Comparison of ENCODE assay signal across 9 cellular contexts in the genomic region with DNA sequence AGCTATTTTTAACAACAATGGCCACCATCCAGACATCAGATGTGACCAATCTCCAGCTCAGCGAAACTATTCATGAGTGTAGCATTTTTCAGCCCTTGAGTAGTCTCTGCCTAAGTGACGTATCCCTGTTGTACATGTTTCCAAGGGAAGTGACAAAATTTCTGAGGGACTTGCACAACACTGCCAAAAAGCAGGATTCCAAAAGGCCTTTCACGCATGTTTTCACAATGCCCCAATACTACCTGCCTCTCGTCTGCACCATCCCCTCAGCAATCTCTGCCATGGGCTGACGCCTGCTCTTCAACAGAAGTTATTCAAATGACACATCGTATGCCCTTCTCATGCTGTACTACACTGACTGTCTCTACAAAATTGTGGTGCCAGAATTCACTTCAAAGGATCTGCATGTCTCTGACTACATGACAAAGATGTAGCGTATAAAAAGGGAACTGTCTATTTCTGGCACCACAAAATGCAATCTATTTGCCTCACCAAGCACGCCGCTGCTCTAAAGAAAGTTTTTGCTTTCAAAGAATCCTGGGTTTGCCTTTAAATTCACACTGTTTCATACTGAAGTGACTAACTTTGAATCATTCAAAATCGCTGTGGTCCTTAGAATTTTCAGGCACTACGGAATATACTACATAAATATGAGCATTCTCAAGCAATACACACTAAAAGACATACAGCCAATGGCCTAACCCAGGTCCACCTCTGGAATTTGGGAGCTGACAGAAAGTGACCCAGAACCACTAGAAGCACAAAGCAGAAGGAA. TPM values are rescaled to one million over a fixed set of nuclear protein-coding genes. Genes with fewer than 3 reads are reported as not detected.
DNase-seq lines count a peak whose midpoint lies in the region; ATAC-seq and TF ChIP-seq lines count a peak whose summit lies in the region.
"Had no signal": no experiment of that assay in that cellular context is flagged by ENCODE, and none has a peak within 500 bp of the region (broad histone marks: within the 10 kb centered on the region; RNA-seq: fewer than 3 reads in every experiment).

No MANE protein-coding gene starts in this region.

- H3K36me3 Mint-ChIP-seq in activated CD8-positive, alpha-beta T cell treated with anti-CD3 and anti-CD28 coated beads for 36 hours (ENCODE audit: low read depth) = peaks cover 36% of the 10 kb centered on the region
- peaks cover 25% of the 10 kb centered on the region for H3K36me3 Mint-ChIP-seq in activated CD8-positive, alpha-beta T cell treated with anti-CD3 and anti-CD28 coated beads, Interleukin-2, amount 10 ng/mL, durations not matched to agents 7 days and 5 days (ENCODE audit: low read depth)
- peaks cover 6% of the 10 kb centered on the region for H3K36me3 Mint-ChIP-seq in activated naive CD8-positive, alpha-beta T cell

- H3K9me3 ChIP-seq in left ventricle myocardium inferior (replicated peaks) = no peaks in the 10 kb centered on the region
- H3K9me3 ChIP-seq in effector memory CD4-positive, alpha-beta T cell (ENCODE audit: control insufficient read depth, low read length) = no peaks in the 10 kb centered on the region

- CTCF ChIA-PET in activated CD8-positive, alpha-beta T cell treated with anti-CD3 and anti-CD28 coated beads for 36 hours (lab: Charles Lee) = interaction anchor here (1.0 to 2.0 kb wide), 5 partner anchors 11 to 142 kb away, joined by 4 to 8 read pairs (median 5); partner anchors contain the start of gene JAK1
- CTCF ChIA-PET in activated CD8-positive, alpha-beta T cell treated with anti-CD3 and anti-CD28 coated beads, Interleukin-2, amount 10 ng/mL, durations not matched to agents 7 days and 5 days (lab: Charles Lee) = no interaction called here

- TF ChIP-seq CTCF in activated CD8-positive, alpha-beta T cell treated with anti-CD3 and anti-CD28 coated beads for 36 hours (IDR thresholded peaks at IDR 0.05) = no peak
- TF ChIP-seq CTCF in left ventricle myocardium inferior (IDR thresholded peaks at IDR 0.05; ENCODE audit: borderline replicate concordance) = no peak

- H3K27ac ChIP-seq in left ventricle myocardium inferior (replicated peaks) = peak overlapping the region; percentile 85
- H3K27ac ChIP-seq in effector memory CD4-positive, alpha-beta T cell (ENCODE audit: insufficient read depth, low read length, poor library complexity, severe bottlenecking) = no peak overlapping the region

- POLR2A ChIA-PET in activated CD8-positive, alpha-beta T cell treated with anti-CD3 and anti-CD28 coated beads for 36 hours (lab: Charles Lee) = interaction anchor here (0.5 to 1.5 kb wide), 6 partner anchors 10 to 30 kb away, joined by 3 to 9 read pairs (median 4); no protein-coding TSS in a partner anchor
- POLR2A ChIA-PET in activated CD8-positive, alpha-beta T cell treated with anti-CD3 and anti-CD28 coated beads, Interleukin-2, amount 10 ng/mL, durations not matched to agents 7 days and 5 days (lab: Charles Lee) = interaction anchor here (0.6 kb wide), 1 partner anchor 10 kb away, joined by 5 read pairs; no protein-coding TSS in a partner anchor

- H3K27me3 Mint-ChIP-seq in activated CD8-positive, alpha-beta T cell treated with anti-CD3 and anti-CD28 coated beads for 36 hours = no peaks in the 10 kb centered on the region
- no peaks in the 10 kb centered on the region for H3K27me3 Mint-ChIP-seq in activated CD8-positive, alpha-beta T cell treated with anti-CD3 and anti-CD28 coated beads, Interleukin-2, amount 10 ng/mL, durations not matched to agents 7 days and 5 days (ENCODE audit: low read depth)
- H3K27me3 Mint-ChIP-seq in activated naive CD8-positive, alpha-beta T cell = no peaks in the 10 kb centered on the region
- H3K27me3 Mint-ChIP-seq in stimulated activated naive CD8-positive, alpha-beta T cell treated with anti-CD3 and anti-CD28 coated beads, Interleukin-15, amount 100 ng/mL, for 72 hours = no peaks in the 10 kb centered on the region

- H3K9me3 Mint-ChIP-seq in activated CD8-positive, alpha-beta T cell treated with anti-CD3 and anti-CD28 coated beads for 36 hours = peaks cover 15% of the 10 kb centered on the region
- no peaks in the 10 kb centered on the region for H3K9me3 Mint-ChIP-seq in activated CD8-positive, alpha-beta T cell treated with anti-CD3 and anti-CD28 coated beads, Interleukin-2, amount 10 ng/mL, durations not matched to agents 7 days and 5 days (ENCODE audit: insufficient read depth)
- H3K9me3 Mint-ChIP-seq in activated naive CD8-positive, alpha-beta T cell (ENCODE audit: low read depth) = peaks cover 9% of the 10 kb centered on the region
- H3K9me3 Mint-ChIP-seq in stimulated activated naive CD8-positive, alpha-beta T cell treated with anti-CD3 and anti-CD28 coated beads, Interleukin-15, amount 100 ng/mL, for 72 hours = peaks cover 3 to 16% of the 10 kb centered on the region in 2 donors

- H3K27ac Mint-ChIP-seq in activated CD8-positive, alpha-beta T cell treated with anti-CD3 and anti-CD28 coated beads for 36 hours = peak overlapping the region; percentile 83
- H3K27ac Mint-ChIP-seq in activated CD8-positive, alpha-beta T cell treated with anti-CD3 and anti-CD28 coated beads, Interleukin-2, amount 10 ng/mL, durations not matched to agents 7 days and 5 days = no peak overlapping the region
- H3K27ac Mint-ChIP-seq in activated naive CD8-positive, alpha-beta T cell = peak overlapping the region; percentile 91
- peak overlapping the region; percentile 31 to 59 for H3K27ac Mint-ChIP-seq in stimulated activated naive CD8-positive, alpha-beta T cell treated with anti-CD3 and anti-CD28 coated beads, Interleukin-15, amount 100 ng/mL, for 72 hours

- peaks cover 77% of the 10 kb centered on the region for H3K4me1 Mint-ChIP-seq in activated CD8-positive, alpha-beta T cell treated with anti-CD3 and anti-CD28 coated beads for 36 hours (ENCODE audit: low read depth)
- H3K4me1 Mint-ChIP-seq in activated CD8-positive, alpha-beta T cell treated with anti-CD3 and anti-CD28 coated beads, Interleukin-2, amount 10 ng/mL, durations not matched to agents 7 days and 5 days (ENCODE audit: low read depth) = peaks cover 39% of the 10 kb centered on the region
- peaks cover 75% of the 10 kb centered on the region for H3K4me1 Mint-ChIP-seq in activated naive CD8-positive, alpha-beta T cell (ENCODE audit: low read depth)
- peaks cover 86% of the 10 kb centered on the region for H3K4me1 Mint-ChIP-seq in stimulated activated naive CD8-positive, alpha-beta T cell treated with anti-CD3 and anti-CD28 coated beads, Interleukin-15, amount 100 ng/mL, for 72 hours

- H3K4me3 ChIP-seq in left ventricle myocardium inferior = peak overlapping the region; percentile 32
- no peak overlapping the region for H3K4me3 ChIP-seq in effector memory CD4-positive, alpha-beta T cell (ENCODE audit: insufficient read depth, low read depth, low read length, poor library complexity, severe bottlenecking)

- DNase-seq in activated CD8-positive, alpha-beta T cell treated with anti-CD3 and anti-CD28 coated beads for 36 hours = peak; percentile 55
- DNase-seq in activated CD8-positive, alpha-beta T cell treated with anti-CD3 and anti-CD28 coated beads, Interleukin-2, amount 10 ng/mL, durations not matched to agents 7 days and 5 days = no peak
- no peak for DNase-seq in left ventricle myocardium inferior
- peak in 1 of 2 donors; percentile 31 for DNase-seq in stimulated activated naive CD8-positive, alpha-beta T cell treated with anti-CD3 and anti-CD28 coated beads, Interleukin-15, amount 100 ng/mL, for 72 hours
- DNase-seq in effector memory CD4-positive, alpha-beta T cell = no peak
- no peak for DNase-seq in HPDE6-E6E7 (ENCODE audit: extremely low spot score)
- DNase-seq in NCI-H1694 treated with DMSO at 0.1 percent for 48 hours (lab: John Stamatoyannopoulos, UW) = no peak
- DNase-seq: DND-41 had no signal

- H3K27me3 ChIP-seq in left ventricle myocardium inferior (ENCODE audit: low read depth) = no peaks in the 10 kb centered on the region
- H3K27me3 ChIP-seq in effector memory CD4-positive, alpha-beta T cell (replicated peaks; ENCODE audit: control insufficient read depth, insufficient read depth, low read length, poor library complexity, severe bottlenecking) = no peaks in the 10 kb centered on the region

- intact Hi-C loops in activated CD8-positive, alpha-beta T cell treated with anti-CD3 and anti-CD28 coated beads for 36 hours (cut with micrococcal nuclease) = no loop called here
- intact Hi-C loops in left ventricle myocardium inferior (cut with micrococcal nuclease) = no loop called here

- H3K4me3 Mint-ChIP-seq in activated CD8-positive, alpha-beta T cell treated with anti-CD3 and anti-CD28 coated beads for 36 hours = peak overlapping the region; percentile 22
- no peak overlapping the region for H3K4me3 Mint-ChIP-seq in activated CD8-positive, alpha-beta T cell treated with anti-CD3 and anti-CD28 coated beads, Interleukin-2, amount 10 ng/mL, durations not matched to agents 7 days and 5 days
- peak overlapping the region; percentile 60 for H3K4me3 Mint-ChIP-seq in activated naive CD8-positive, alpha-beta T cell
- H3K4me3 Mint-ChIP-seq in stimulated activated naive CD8-positive, alpha-beta T cell treated with anti-CD3 and anti-CD28 coated beads, Interleukin-15, amount 100 ng/mL, for 72 hours = peak overlapping the region; percentile 63 to 66

- ATAC-seq in activated CD8-positive, alpha-beta T cell treated with anti-CD3 and anti-CD28 coated beads for 36 hours = peak; percentile 93
- ATAC-seq in activated CD8-positive, alpha-beta T cell treated with anti-CD3 and anti-CD28 coated beads, Interleukin-2, amount 10 ng/mL, durations not matched to agents 7 days and 5 days = no peak
- ATAC-seq in stimulated activated naive CD8-positive, alpha-beta T cell treated with anti-CD3 and anti-CD28 coated beads, Interleukin-15, amount 100 ng/mL, for 72 hours = peak; percentile 88

- H3K36me3 ChIP-seq in left ventricle myocardium inferior = no peaks in the 10 kb centered on the region
- no peaks in the 10 kb centered on the region for H3K36me3 ChIP-seq in effector memory CD4-positive, alpha-beta T cell (ENCODE audit: control insufficient read depth, insufficient read depth, low read length)

- peaks cover 62% of the 10 kb centered on the region for H3K4me1 ChIP-seq in left ventricle myocardium inferior
- peaks cover 13% of the 10 kb centered on the region for H3K4me1 ChIP-seq in effector memory CD4-positive, alpha-beta T cell (ENCODE audit: control insufficient read depth, insufficient read depth, low read length, poor library complexity, severe bottlenecking)

RNA-seq across cellular contexts. Expression of gene JAK1, which starts 32.9 kb away (rescaled TPM):
- 100 to 1,000 TPM in 1 of 2 experiments, 10 to 100 TPM in 1; 96.3 to 108 TPM for total RNA-seq in activated CD8-positive, alpha-beta T cell treated with anti-CD3 and anti-CD28 coated beads for 36 hours
- 100 to 1,000 TPM; 156 to 159 TPM for total RNA-seq in activated CD8-positive, alpha-beta T cell treated with anti-CD3 and anti-CD28 coated beads, Interleukin-2, amount 10 ng/mL, durations not matched to agents 7 days and 5 days
- 106 TPM for total RNA-seq in left ventricle myocardium inferior
